Comparison of ENCODE assay signal across 1 cellular context in the genomic region with DNA sequence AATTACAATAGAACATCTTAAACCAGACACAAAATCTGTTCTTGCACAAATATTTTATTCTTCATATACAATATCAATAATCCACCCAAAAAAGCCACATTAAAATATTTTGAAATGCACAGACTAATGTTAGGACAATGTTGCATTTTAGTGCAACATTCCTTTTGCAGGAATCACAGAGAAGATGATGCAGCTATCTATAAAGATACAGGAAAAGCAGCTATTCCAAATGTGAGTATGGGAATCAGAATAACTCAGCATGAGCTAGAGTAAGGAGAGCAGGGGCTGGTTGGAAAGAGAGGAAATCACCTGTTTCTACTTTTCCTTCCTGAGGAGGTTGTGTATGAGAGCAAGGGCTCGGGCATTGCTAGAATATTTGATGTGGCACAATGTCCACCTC.
TF ChIP-seq lines count a peak whose summit lies in the region.

No MANE protein-coding gene starts in this region.

TF ChIP-seq in IMR-90, 13 proteins besides CTCF, POLR2A, EP300 and RAD21 (continued from another document):
- TF ChIP-seq MXI1 (IDR thresholded peaks at IDR 0.05; ENCODE audit: borderline replicate concordance, low read depth, low read length) (no peak), MAFK (IDR thresholded peaks at IDR 0.05; ENCODE audit: low read depth, low read length) (no peak), FOS (IDR thresholded peaks at IDR 0.05; ENCODE audit: low read depth, low read length) (no peak), USF2 (IDR thresholded peaks at IDR 0.05; ENCODE audit: low read depth, low read length) (no peak), MAZ (IDR thresholded peaks at IDR 0.05; ENCODE audit: borderline replicate concordance, low read depth, low read length) (no peak), ELK1 (IDR thresholded peaks at IDR 0.05; ENCODE audit: borderline replicate concordance, low read depth, low read length) (no peak), RFX5 (IDR thresholded peaks at IDR 0.05; ENCODE audit: low read depth, low read length) (no peak), RCOR1 (IDR thresholded peaks at IDR 0.05; ENCODE audit: insufficient replicate concordance, low read length) (no peak), CEBPB (IDR thresholded peaks at IDR 0.05; ENCODE audit: low read depth, low read length) (no peak)
